Comparison of ENCODE assay signal across 1 cellular context in genomic region chr2:190343500-190344274, GRCh38.
TF ChIP-seq lines count a peak whose summit lies in the region.

Gene INPP1, plus strand, starts transcription at chr2:190343589. Its CDS starts 16,514 bp downstream, at chr2:190360103.

TF ChIP-seq in H1, 55 proteins besides CTCF, POLR2A, EP300 and RAD21:
- TF ChIP-seq PHF8 (conservative IDR thresholded peaks at IDR 0.05; ENCODE audit: low read depth, low read length), result peak; percentile 32; the same call in 1 of the 2 replicates
- peak; percentile 37; the same call in 1 of the 2 replicates for TF ChIP-seq TBP (IDR thresholded peaks at IDR 0.05; ENCODE audit: low read depth, low read length)
- peak; percentile 92 for TF ChIP-seq E2F6 (IDR thresholded peaks at IDR 0.05)
- no peak for TF ChIP-seq POU5F1 (IDR thresholded peaks at IDR 0.05; ENCODE audit: low read depth, low read length)
- 0 out of 2 replicates have a peak, but pooled peaks have one; percentile 5 for TF ChIP-seq SUZ12 (IDR thresholded peaks at IDR 0.05; ENCODE audit: low read length)
- TF ChIP-seq RBBP5 (IDR thresholded peaks at IDR 0.05; ENCODE audit: borderline replicate concordance, low read depth, low read length), result peak; percentile 71; the same call in 1 of the 2 replicates
- peak; percentile 71; the same call in 1 of the 2 replicates for TF ChIP-seq BACH1 (IDR thresholded peaks at IDR 0.05; ENCODE audit: low read length)
- TF ChIP-seq ASH2L (IDR thresholded peaks at IDR 0.05; ENCODE audit: low read length), result peak; percentile 79
- TF ChIP-seq HDAC6 (IDR thresholded peaks at IDR 0.05; ENCODE audit: low read depth, low read length), result no peak
- TF ChIP-seq FOSL1 (IDR thresholded peaks at IDR 0.05; ENCODE audit: insufficient read depth, low read depth, low read length), result no peak
- peak; percentile 99 for TF ChIP-seq KDM4A (IDR thresholded peaks at IDR 0.05; ENCODE audit: low read depth, low read length, severe bottlenecking)
- TF ChIP-seq SP2 (IDR thresholded peaks at IDR 0.05; ENCODE audit: low read length), result no peak
- TF ChIP-seq MAX (IDR thresholded peaks at IDR 0.05), result peak; percentile 94
- peak; percentile 37 for TF ChIP-seq RNF2 (IDR thresholded peaks at IDR 0.05; ENCODE audit: borderline replicate concordance, low read depth, low read length, missing control alignments, poor library complexity, severe bottlenecking)
- peak; percentile 46 for TF ChIP-seq EZH2 (IDR thresholded peaks at IDR 0.05; ENCODE audit: low read depth, low read length, severe bottlenecking)
